In the genomic region with DNA sequence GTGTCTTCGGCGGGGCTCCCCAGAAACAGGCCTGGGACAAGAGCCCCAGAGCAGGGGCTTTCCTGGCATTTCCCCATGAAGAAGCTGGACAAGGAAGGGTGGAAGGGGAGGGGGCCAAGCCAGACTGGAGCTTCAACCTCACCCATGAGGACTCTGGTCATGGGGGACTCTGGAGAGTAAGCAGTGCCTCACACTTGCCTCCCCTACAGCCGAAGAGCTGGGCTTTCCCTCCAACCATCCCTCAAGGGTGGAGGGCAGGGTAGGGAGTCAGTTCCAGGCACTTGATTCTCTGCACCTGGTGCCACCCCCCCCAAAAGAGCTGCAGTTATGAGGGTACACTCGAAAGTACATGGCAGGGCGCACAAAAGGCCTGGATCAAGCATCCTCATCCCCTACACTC, we compare ENCODE assay signal across 18 cellular contexts.
"Had no signal": no experiment of that assay in that cellular context is flagged by ENCODE, and none has a peak within 500 bp of the region (broad histone marks: within the 10 kb centered on the region; RNA-seq: fewer than 3 reads in every experiment).

No MANE protein-coding gene starts in this region.

- H3K4me1 ChIP-seq: left lung had no signal

- DNase-seq: activated CD4-positive, alpha-beta T cell treated with anti-CD3 and anti-CD28 coated beads, Interleukin-2, amount 50 U/mL, for 1 hour; activated CD4-positive, CD25-positive, alpha-beta regulatory T cell treated with anti-CD3 and anti-CD28 coated beads, Interleukin-2, amount 50 U/mL, for 72 hours; activated CD8-positive, alpha-beta T cell treated with anti-CD3 and anti-CD28 coated beads, Interleukin-2, amount 10 ng/mL, durations not matched to agents 7 days and 5 days; activated effector memory CD4-positive, alpha-beta T cell treated with Interleukin-2 at 50 U/mL for 16 hours; activated naive CD4-positive, alpha-beta T cell treated with anti-CD3 and anti-CD28 coated beads for 36 hours; activated T-cell treated with anti-CD3 and anti-CD28 coated beads, Interleukin-2, amount 50 U/mL, for 48 hours; cortex of kidney; natural killer cell; ovary; right cardiac atrium; stimulated activated CD4-positive, alpha-beta T cell treated with anti-CD3 and anti-CD28 coated beads, Interleukin-12 subunit alpha, Interleukin-12 subunit beta, amount 100 ng/mL, for 4 hours; WERI-Rb-1 had no signal

- H3K36me3 ChIP-seq: cardiac muscle cell, left lung, ovary, tibial artery, WERI-Rb-1 had no signal

- H3K27me3 Mint-ChIP-seq: stimulated activated naive CD8-positive, alpha-beta T cell treated with anti-CD3 and anti-CD28 coated beads, Interleukin-15, Interleukin-2, amounts not matched to agents 100 ng/mL and 50 ng/mL, for 24 hours had no signal

- H3K27me3 ChIP-seq: cardiac muscle cell, ovary, tibial artery had no signal

- H3K27ac ChIP-seq: cardiac muscle cell, left lung, ovary, tibial artery, WERI-Rb-1 had no signal

- H3K4me3 ChIP-seq: cardiac muscle cell, left lung, lung, ovary, tibial artery had no signal

- H3K9me3 ChIP-seq: left lung, ovary, tibial artery had no signal

- H3K27ac Mint-ChIP-seq: activated CD8-positive, alpha-beta T cell treated with anti-CD3 and anti-CD28 coated beads, Interleukin-2, amount 10 ng/mL, durations not matched to agents 7 days and 5 days; activated naive CD4-positive, alpha-beta T cell treated with anti-CD3 and anti-CD28 coated beads for 36 hours; mesothelial cell of epicardium; natural killer cell; stimulated activated naive CD8-positive, alpha-beta T cell treated with anti-CD3 and anti-CD28 coated beads, Interleukin-15, Interleukin-2, amounts not matched to agents 100 ng/mL and 50 ng/mL, for 24 hours had no signal

- H3K4me3 Mint-ChIP-seq: activated CD8-positive, alpha-beta T cell treated with anti-CD3 and anti-CD28 coated beads, Interleukin-2, amount 10 ng/mL, durations not matched to agents 7 days and 5 days; activated naive CD4-positive, alpha-beta T cell treated with anti-CD3 and anti-CD28 coated beads for 36 hours; mesothelial cell of epicardium; natural killer cell; stimulated activated naive CD8-positive, alpha-beta T cell treated with anti-CD3 and anti-CD28 coated beads, Interleukin-15, Interleukin-2, amounts not matched to agents 100 ng/mL and 50 ng/mL, for 24 hours had no signal

- H3K4me1 Mint-ChIP-seq: mesothelial cell of epicardium, natural killer cell had no signal

- H3K36me3 Mint-ChIP-seq: mesothelial cell of epicardium, natural killer cell had no signal

- ATAC-seq: activated CD8-positive, alpha-beta T cell treated with anti-CD3 and anti-CD28 coated beads, Interleukin-2, amount 10 ng/mL, durations not matched to agents 7 days and 5 days; natural killer cell had no signal

- H3K9me3 Mint-ChIP-seq: activated naive CD4-positive, alpha-beta T cell treated with anti-CD3 and anti-CD28 coated beads for 36 hours; mesothelial cell of epicardium; natural killer cell; stimulated activated naive CD8-positive, alpha-beta T cell treated with anti-CD3 and anti-CD28 coated beads, Interleukin-15, Interleukin-2, amounts not matched to agents 100 ng/mL and 50 ng/mL, for 24 hours had no signal
